In genomic region chr1:82079607-82080006, GRCh38 we compare ENCODE assay signal across 8 cellular contexts.
"Had no signal": no experiment of that assay in that cellular context is flagged by ENCODE, and none has a peak within 500 bp of the region (broad histone marks: within the 10 kb centered on the region; RNA-seq: fewer than 3 reads in every experiment).

No MANE protein-coding gene starts in this region.

- H3K27me3 Mint-ChIP-seq: IgD-negative memory B cell had no signal

- H3K4me3 Mint-ChIP-seq: IgD-negative memory B cell had no signal

- H3K4me2 ChIP-seq: KMS-11 had no signal

- DNase-seq: IMR-90, KBM-7, KG1 had no signal

- H3K27ac ChIP-seq: HL-60, KMS-11 had no signal

- H3K36me3 Mint-ChIP-seq: IgD-negative memory B cell had no signal

- ATAC-seq: HepG2, K562 had no signal

- H3K9ac ChIP-seq: KMS-11 had no signal

- H3K4me3 ChIP-seq: K562 had no signal

- H3K4me1 Mint-ChIP-seq: IgD-negative memory B cell had no signal

- H3K27ac Mint-ChIP-seq: IgD-negative memory B cell had no signal
